In genomic region chr16:89277049-89277448, GRCh38 we compare ENCODE assay signal across 16 cellular contexts.
"Had no signal": no experiment of that assay in that cellular context is flagged by ENCODE, and none has a peak within 500 bp of the region (broad histone marks: within the 10 kb centered on the region; RNA-seq: fewer than 3 reads in every experiment).

No MANE protein-coding gene starts in this region.

- H3K4me3 Mint-ChIP-seq: dendritic cell treated with granulocyte-macrophage colony-stimulating factor and Interleukin-4, amounts not matched to agents 40 ng/mL and 50 ng/mL, for 4 days; immature natural killer cell; natural killer cell; stimulated activated naive CD8-positive, alpha-beta T cell treated with anti-CD3 and anti-CD28 coated beads, Interleukin-15, amount 100 ng/mL, for 72 hours had no signal

- H3K9me3 Mint-ChIP-seq: dendritic cell treated with granulocyte-macrophage colony-stimulating factor and Interleukin-4, amounts not matched to agents 40 ng/mL and 50 ng/mL, for 4 days; immature natural killer cell; natural killer cell; stimulated activated naive CD8-positive, alpha-beta T cell treated with anti-CD3 and anti-CD28 coated beads, Interleukin-15, amount 100 ng/mL, for 72 hours had no signal

- ATAC-seq: left colon; mucosa of descending colon; natural killer cell; psoas muscle; stimulated activated naive CD8-positive, alpha-beta T cell treated with anti-CD3 and anti-CD28 coated beads, Interleukin-15, amount 100 ng/mL, for 72 hours had no signal

- H3K4me3 ChIP-seq: mucosa of descending colon, psoas muscle, SK-N-MC, thoracic aorta had no signal

- H3K36me3 Mint-ChIP-seq: natural killer cell had no signal

- H3K4me1 Mint-ChIP-seq: immature natural killer cell had no signal

- H3K27ac ChIP-seq: psoas muscle, SK-N-MC, thoracic aorta had no signal

- H3K27ac Mint-ChIP-seq: dendritic cell treated with granulocyte-macrophage colony-stimulating factor and Interleukin-4, amounts not matched to agents 40 ng/mL and 50 ng/mL, for 4 days; natural killer cell; stimulated activated naive CD8-positive, alpha-beta T cell treated with anti-CD3 and anti-CD28 coated beads, Interleukin-15, amount 100 ng/mL, for 72 hours had no signal

- H3K4me1 ChIP-seq: psoas muscle had no signal

- H3K27me3 Mint-ChIP-seq: dendritic cell treated with granulocyte-macrophage colony-stimulating factor and Interleukin-4, amounts not matched to agents 40 ng/mL and 50 ng/mL, for 4 days; stimulated activated naive CD8-positive, alpha-beta T cell treated with anti-CD3 and anti-CD28 coated beads, Interleukin-15, amount 100 ng/mL, for 72 hours had no signal

- H3K9me3 ChIP-seq: mucosa of descending colon, psoas muscle, thoracic aorta had no signal

- DNase-seq: activated CD4-positive, alpha-beta T cell treated with anti-CD3 and anti-CD28 coated beads, Interleukin-2, amount 50 U/mL, for 4 hours; activated T-cell treated with anti-CD3 and anti-CD28 coated beads, Interleukin-2, amount 50 U/mL, for 48 hours; cerebellar nuclear complex; immature natural killer cell; left colon; mammary epithelial cell; natural killer cell; psoas muscle; stimulated activated CD4-positive, alpha-beta T cell treated with anti-CD3 and anti-CD28 coated beads, Interleukin-4, amount 100 ng/mL, for 1 hour; stimulated activated CD8-positive, alpha-beta memory T cell treated with anti-CD3 and anti-CD28 coated beads, Interleukin-4, amount 100 ng/mL, for 48 hours; stimulated activated naive CD8-positive, alpha-beta T cell treated with anti-CD3 and anti-CD28 coated beads, Interleukin-15, amount 100 ng/mL, for 72 hours; T-helper 1 cell had no signal
